In genomic region chr7:100177040-100178001, GRCh38 we compare ENCODE assay signal across 8 cellular contexts. TPM values are rescaled to one million over a fixed set of nuclear protein-coding genes. Genes with fewer than 3 reads are reported as not detected.
DNase-seq lines count a peak whose midpoint lies in the region; ATAC-seq and TF ChIP-seq lines count a peak whose summit lies in the region.

A gene with protein sequence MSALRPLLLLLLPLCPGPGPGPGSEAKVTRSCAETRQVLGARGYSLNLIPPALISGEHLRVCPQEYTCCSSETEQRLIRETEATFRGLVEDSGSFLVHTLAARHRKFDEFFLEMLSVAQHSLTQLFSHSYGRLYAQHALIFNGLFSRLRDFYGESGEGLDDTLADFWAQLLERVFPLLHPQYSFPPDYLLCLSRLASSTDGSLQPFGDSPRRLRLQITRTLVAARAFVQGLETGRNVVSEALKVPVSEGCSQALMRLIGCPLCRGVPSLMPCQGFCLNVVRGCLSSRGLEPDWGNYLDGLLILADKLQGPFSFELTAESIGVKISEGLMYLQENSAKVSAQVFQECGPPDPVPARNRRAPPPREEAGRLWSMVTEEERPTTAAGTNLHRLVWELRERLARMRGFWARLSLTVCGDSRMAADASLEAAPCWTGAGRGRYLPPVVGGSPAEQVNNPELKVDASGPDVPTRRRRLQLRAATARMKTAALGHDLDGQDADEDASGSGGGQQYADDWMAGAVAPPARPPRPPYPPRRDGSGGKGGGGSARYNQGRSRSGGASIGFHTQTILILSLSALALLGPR (minus strand): TSS chr7:100177381. CDS start chr7:100177199, 182 bp downstream.
STAG3 (plus strand) TSS chr7:100177918; CDS start chr7:100180557, 2,639 bp downstream.

- peaks cover 6% of the 10 kb centered on the region; the same call in 1 of the 2 replicates for H3K4me1 ChIP-seq in PC-3 (ENCODE audit: insufficient read depth, low read length)
- peaks cover 5 to 21% (median 11%) of the 10 kb centered on the region in 3 donors for H3K4me1 ChIP-seq in esophagus squamous epithelium

- CTCF ChIA-PET in PC-3 (lab: Charles Lee), result no interaction called here

- peak; percentile 95 for DNase-seq in DMS153 treated with DMSO at 0.1 percent for 48 hours (lab: John Stamatoyannopoulos, UW; ENCODE audit: unreplicated experiment)
- peak; percentile 93 for DNase-seq in PC-3
- DNase-seq in activated T-cell treated with anti-CD3 and anti-CD28 coated beads, Interleukin-2, amount 50 U/mL, for 1 hour, result peak; percentile 98
- peak; percentile 65 for DNase-seq in esophagus squamous epithelium (lab: John Stamatoyannopoulos, UW)
- DNase-seq in myocyte (ENCODE audit: low read depth), result peak; percentile 99
- DNase-seq in stimulated activated CD8-positive, alpha-beta memory T cell treated with anti-CD3 and anti-CD28 coated beads, Interleukin-7, amount 100 ng/mL, for 24 hours (ENCODE audit: low read depth), result peak; percentile 90

- 0 to 2% methylated on average over 8 to 17 of the region's 78 CpGs for WGBS in esophagus squamous epithelium, 2 donors

- TF ChIP-seq CTCF in PC-3 (conservative IDR thresholded peaks at IDR 0.05; ENCODE audit: low read depth, low read length), result no peak
- no peak for TF ChIP-seq CTCF in esophagus squamous epithelium (IDR thresholded peaks at IDR 0.05)

- no peaks in the 10 kb centered on the region for H3K9me2 ChIP-seq in PC-3 (replicated peaks; ENCODE audit: low read length)

- H3K9me3 ChIP-seq in PC-3 (ENCODE audit: low read length) (no peaks in the 10 kb centered on the region), esophagus squamous epithelium (no peaks in the 10 kb centered on the region)

- H3K79me2 ChIP-seq in PC-3 (ENCODE audit: low read length), result no peaks in the 10 kb centered on the region

- H3K27me3 ChIP-seq in PC-3 (ENCODE audit: low read length) (no peaks in the 10 kb centered on the region), esophagus squamous epithelium (peaks cover 0 to 4% (median 0%) of the 10 kb centered on the region in 4 donors)

- H3K36me3 ChIP-seq in PC-3 (ENCODE audit: low read depth, low read length) (no peaks in the 10 kb centered on the region), esophagus squamous epithelium (no peaks in the 10 kb centered on the region)

- BruUV-seq in PC-3 (replicated peaks; lab: Mats Ljungman, UMichigan), result no TSS peak

- ATAC-seq in GM21619 (IDR thresholded peaks at IDR 0.05; ENCODE audit: unreplicated experiment) (peak; percentile 87), PC-3 (peak; percentile 96)

- TF ChIP-seq EP300 in Ishikawa (IDR thresholded peaks at IDR 0.05; ENCODE audit: borderline replicate concordance), result no peak

- no peak for TF ChIP-seq POLR2A in esophagus squamous epithelium (IDR thresholded peaks at IDR 0.05)

- peak within 1 kb of the TSS; percentile 97 for H2AFZ ChIP-seq in PC-3 (ENCODE audit: low read length)

- no peaks in the 10 kb centered on the region for H3F3A ChIP-seq in PC-3 (ENCODE audit: low read length, unreplicated experiment)

- H3K4me3 ChIP-seq in PC-3 (ENCODE audit: low read length) (peak within 1 kb of the TSS; percentile 84), esophagus squamous epithelium (peak within 1 kb of the TSS; percentile 18 to 66 (median 46))

- POLR2A ChIA-PET in PC-3 (lab: Charles Lee; ENCODE audit: unreplicated experiment), result interaction anchor here (0.6 kb wide), 1 partner anchor 75 kb away, joined by 7 read pairs; no protein-coding TSS in a partner anchor

- TF ChIP-seq RAD21 in Ishikawa (IDR thresholded peaks at IDR 0.05; ENCODE audit: low read depth), result no peak

- H3K9ac ChIP-seq in PC-3 (ENCODE audit: low read length), result peak within 1 kb of the TSS; percentile 63

- no peak within 1 kb of the TSS for H3K27ac ChIP-seq in PC-3 (ENCODE audit: low read length)
- peak within 1 kb of the TSS in 3 of 4 donors; percentile 14 to 39 (median 27) for H3K27ac ChIP-seq in esophagus squamous epithelium

- no peaks in the 10 kb centered on the region for H4K20me1 ChIP-seq in PC-3 (ENCODE audit: low read length)

- peak within 1 kb of the TSS; percentile 96 for H3K4me2 ChIP-seq in PC-3 (ENCODE audit: low read length)

- intact Hi-C loops in PC-3 (cut with micrococcal nuclease), result loop anchor here (2.0 kb wide), 1 partner anchor 15 kb away; no protein-coding TSS in a partner anchor
- intact Hi-C loops in esophagus squamous epithelium (cut with DNase I), result no loop called here

TF ChIP-seq in Ishikawa, 13 proteins besides CTCF, POLR2A, EP300 and RAD21:
- no peak for TF ChIP-seq TEAD4 (IDR thresholded peaks at IDR 0.05)
- TF ChIP-seq, protein P1, sequence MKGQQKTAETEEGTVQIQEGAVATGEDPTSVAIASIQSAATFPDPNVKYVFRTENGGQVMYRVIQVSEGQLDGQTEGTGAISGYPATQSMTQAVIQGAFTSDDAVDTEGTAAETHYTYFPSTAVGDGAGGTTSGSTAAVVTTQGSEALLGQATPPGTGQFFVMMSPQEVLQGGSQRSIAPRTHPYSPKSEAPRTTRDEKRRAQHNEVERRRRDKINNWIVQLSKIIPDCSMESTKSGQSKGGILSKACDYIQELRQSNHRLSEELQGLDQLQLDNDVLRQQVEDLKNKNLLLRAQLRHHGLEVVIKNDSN (IDR thresholded peaks at IDR 0.05), result peak; percentile 91
- TF ChIP-seq REST (IDR thresholded peaks at IDR 0.05; ENCODE audit: low read depth), result no peak
- peak; percentile 71; the same call in 1 of the 2 replicates for TF ChIP-seq TAF1 (IDR thresholded peaks at IDR 0.05; ENCODE audit: low read depth)
- TF ChIP-seq MAX (IDR thresholded peaks at IDR 0.05), result peak; percentile 100
- TF ChIP-seq CREB1 (IDR thresholded peaks at IDR 0.05; ENCODE audit: low read depth), result no peak
- no peak for TF ChIP-seq CEBPB (IDR thresholded peaks at IDR 0.05)
- TF ChIP-seq EGR1 (IDR thresholded peaks at IDR 0.05), result no peak
- no peak for TF ChIP-seq FOXM1 (IDR thresholded peaks at IDR 0.05; ENCODE audit: borderline replicate concordance, low read depth)
- no peak for TF ChIP-seq YY1 (IDR thresholded peaks at IDR 0.05; ENCODE audit: low read depth)
- 0 out of 2 replicates have a peak, but pooled peaks have one; percentile 29 for TF ChIP-seq TCF12 (IDR thresholded peaks at IDR 0.05; ENCODE audit: low read depth)
- TF ChIP-seq ZBTB7A (IDR thresholded peaks at IDR 0.05; ENCODE audit: low read depth), result no peak
- TF ChIP-seq NFIC (IDR thresholded peaks at IDR 0.05), result no peak

RNA-seq across cellular contexts. Expression of the first gene that starts in this region (rescaled TPM):
- total RNA-seq in PC-3 (2014; rRNA removed), result 1.6 and 2.3 TPM in 2 replicates
- 1 to 10 TPM in 1 of 4 donors, under 1 TPM in 2, not detected in 1; 0.57 to 1.4 (median 0.83) TPM for total RNA-seq in esophagus squamous epithelium
- total RNA-seq in myocyte, result 60.4 and 65.3 TPM in 2 replicates
- 30.4 TPM for polyA plus RNA-seq in myocyte (2012)

RNA-seq across cellular contexts. Expression of gene STAG3, which starts in this region (rescaled TPM):
- 0.07 and 1.2 TPM in 2 replicates for total RNA-seq in PC-3 (2014; rRNA removed)
- under 1 TPM in 2 of 4 donors, not detected in 2; 0.40 to 0.95 TPM for total RNA-seq in esophagus squamous epithelium
- total RNA-seq in myocyte, result 0.31 TPM in 1 of 2 replicates, not detected in the other
- polyA plus RNA-seq in myocyte (2012), result 4.4 TPM

Comparison
In these comparisons a context has a peak if more than half of its experiments do, and no peak if none do; other contexts are left out.
1. RNA of the first gene that starts in this region (total RNA-seq): 60.4 to 65.3 TPM in myocyte; 1.6 to 2.3 TPM in PC-3 and 0.57 to 1.4 TPM in esophagus squamous epithelium; every median in the first group is over 10 times any median in the second.
2. Peak in every context shown above with its lines, with median percentiles within 50 percentile points of each other: DNase-seq.